In genomic region chr7:65840446-65840845, GRCh38 we compare ENCODE assay signal across 13 cellular contexts. TPM values are rescaled to one million over a fixed set of nuclear protein-coding genes. Genes with fewer than 3 reads are reported as not detected.
DNase-seq lines count a peak whose midpoint lies in the region; FAIRE-seq and TF ChIP-seq lines count a peak whose summit lies in the region.
"Had no signal": no experiment of that assay in that cellular context is flagged by ENCODE, and none has a peak within 500 bp of the region (broad histone marks: within the 10 kb centered on the region; RNA-seq: fewer than 3 reads in every experiment).

No MANE protein-coding gene starts in this region.

- no peaks in the 10 kb centered on the region for H3K27me3 Mint-ChIP-seq in Calu3 (ENCODE audit: unreplicated experiment)

- POLR2A ChIA-PET in H1 (lab: Charles Lee; ENCODE audit: partially characterized antibody), result interaction anchor here (1.3 kb wide), 1 partner anchor 8 kb away, joined by 3 read pairs; no protein-coding TSS in a partner anchor

- H3K9me2 ChIP-seq in Loucy (replicated peaks; ENCODE audit: low read depth, low read length), result no peaks in the 10 kb centered on the region

- intact Hi-C loops in Calu3 (cut with micrococcal nuclease; ENCODE audit: unreplicated experiment), result no loop called here

- no peak overlapping the region; the same call in 1 of the 2 replicates for H3K27ac ChIP-seq in H1 (ENCODE audit: low read depth, low read length)
- H3K27ac ChIP-seq: Peyer's patch, thoracic aorta had no signal

- H3K4ac ChIP-seq in H1 (replicated peaks; ENCODE audit: insufficient read length, low read depth, low read length), result no peak overlapping the region

- peaks cover 2% of the 10 kb centered on the region for H3K9me3 Mint-ChIP-seq in Calu3 (ENCODE audit: low read depth, unreplicated experiment)

- H2AFZ ChIP-seq in Loucy (ENCODE audit: low read length), result no peak overlapping the region
- no peak overlapping the region for H2AFZ ChIP-seq in H1 (ENCODE audit: low read length)

- no peaks in the 10 kb centered on the region for H3K79me1 ChIP-seq in H1 (ENCODE audit: low read depth, low read length)

- no peak overlapping the region for H2BK12ac ChIP-seq in H1 (ENCODE audit: low read depth, low read length)

- H3K4me1 Mint-ChIP-seq in Calu3 (ENCODE audit: low read depth, unreplicated experiment), result no peaks in the 10 kb centered on the region

- BruUV-seq in Calu3 (replicated peaks; lab: Mats Ljungman, UMichigan), result no TSS peak

- H3K36me3 ChIP-seq in Loucy (ENCODE audit: insufficient read depth, low read length) (no peaks in the 10 kb centered on the region), H1 (ENCODE audit: control insufficient read depth in 2 of 4, insufficient read depth in 4 of 4, low read length in 3 of 4) (no peaks in the 10 kb centered on the region; a peak in 1 of 8 replicates)
- H3K36me3 ChIP-seq: Peyer's patch, thoracic aorta had no signal

- peak; percentile 22 for DNase-seq in NCI-H1436 (lab: John Stamatoyannopoulos, UW)
- no peak for DNase-seq in NCI-H1436 treated with DMSO at 0.1 percent for 48 hours (lab: John Stamatoyannopoulos, UW)
- no peak for DNase-seq in H1 (ENCODE audit: low read depth in 1 of 2, low spot score in 2 of 2)
- DNase-seq in renal cortical epithelial cell (ENCODE audit: low read depth), result peak; percentile 36
- no peak for DNase-seq in Calu3
- DNase-seq in activated T-cell treated with anti-CD3 and anti-CD28 coated beads, Interleukin-2, amount 50 U/mL, for 1 hour, result no peak
- no peak for DNase-seq in activated T-cell treated with anti-CD3 and anti-CD28 coated beads, Interleukin-2, amount 50 U/mL, for 48 hours
- DNase-seq: activated CD4-positive, CD25-positive, alpha-beta regulatory T cell treated with anti-CD3 and anti-CD28 coated beads, Interleukin-2, amount 50 U/mL, for 72 hours; Peyer's patch; stimulated activated CD4-positive, alpha-beta T cell treated with anti-CD3 and anti-CD28 coated beads, Interleukin-15, amount 100 ng/mL, for 24 hours had no signal

- no peak overlapping the region; the same call in 1 of the 2 replicates for H2BK5ac ChIP-seq in H1 (ENCODE audit: low read depth, low read length)

- 82% methylated on average over 4 of the region's 4 CpGs; no CpG with 5 or more reads in 1 of the 2 experiments for WGBS in H1 (ENCODE audit: extremely low coverage in 1 of 2, insufficient coverage in 1 of 2, insufficient read length in 1 of 2, insufficient replicate concordance in 2 of 2, low coverage in 1 of 2, low lambda C conversion rate in 2 of 2, missing lambda C conversion rate in 1 of 2), 2 experiments

- no peaks in the 10 kb centered on the region for H3K36me3 Mint-ChIP-seq in Calu3 (ENCODE audit: insufficient read depth, unreplicated experiment)

- no peak overlapping the region for H3K23ac ChIP-seq in H1 (ENCODE audit: insufficient read length)

- H3K9ac ChIP-seq in Loucy (ENCODE audit: low read depth, low read length, poor library complexity, severe bottlenecking) (no peak overlapping the region), H1 (replicated peaks in 1 of 4; ENCODE audit: extremely low read depth in 1 of 4, low read depth in 3 of 4, low read length in 3 of 4) (no peak overlapping the region)

- H3K4me3 ChIP-seq in Loucy (ENCODE audit: low read length, poor library complexity, severe bottlenecking) (no peak overlapping the region), H1 (ENCODE audit: extremely low read depth in 1 of 4, insufficient read depth in 2 of 4, low read depth in 3 of 4, low read length in 4 of 4) (no peak overlapping the region)
- H3K4me3 ChIP-seq: Peyer's patch, thoracic aorta had no signal

- H3K4me1 ChIP-seq in Loucy (ENCODE audit: insufficient read depth, low read length, poor library complexity, severe bottlenecking) (no peaks in the 10 kb centered on the region), H1 (replicated peaks in 1 of 4; ENCODE audit: control insufficient read depth in 3 of 4, insufficient read depth in 4 of 4, low read length in 3 of 4) (no peaks in the 10 kb centered on the region)
- H3K4me1 ChIP-seq: Peyer's patch had no signal

- H3K14ac ChIP-seq in H1 (ENCODE audit: insufficient read length), result no peak overlapping the region

- H3K18ac ChIP-seq in H1 (ENCODE audit: extremely low read depth, low read length), result no peak overlapping the region

- H2AK5ac ChIP-seq in H1 (ENCODE audit: low read depth, low read length), result no peak overlapping the region

- FAIRE-seq in H1 (lab: Jason Lieb, UNC), result no peak
- FAIRE-seq: A204.1 had no signal

- H2BK15ac ChIP-seq in H1 (ENCODE audit: low read length), result no peak overlapping the region

- H2BK20ac ChIP-seq in H1 (ENCODE audit: low read length), result no peak overlapping the region

- H3K56ac ChIP-seq in H1 (replicated peaks; ENCODE audit: insufficient read length, low read depth, low read length), result no peak overlapping the region

- no peak overlapping the region for H4K91ac ChIP-seq in H1 (replicated peaks; ENCODE audit: insufficient read length, low read length)

- no peak overlapping the region for H3K27ac Mint-ChIP-seq in Calu3 (ENCODE audit: unreplicated experiment)

- no peak for TF ChIP-seq POLR2A in H1 (IDR thresholded peaks at IDR 0.05; ENCODE audit: control extremely low read depth in 1 of 2, low read depth in 2 of 2, low read length in 2 of 2)

- no peak overlapping the region for H2BK120ac ChIP-seq in H1 (replicated peaks; ENCODE audit: low read depth, low read length)

- TF ChIP-seq CTCF in Loucy (conservative IDR thresholded peaks at IDR 0.05; ENCODE audit: low read length) (peak; percentile 63), H1 (IDR thresholded peaks at IDR 0.05; ENCODE audit: control extremely low read depth in 1 of 3, insufficient read depth in 1 of 3, low read depth in 1 of 3, low read length in 3 of 3) (no peak), Calu3 (IDR thresholded peaks at IDR 0.05; ENCODE audit: unreplicated experiment) (no peak)

- 0 out of 4 replicates have a peak, but pooled peaks have one; percentile 4 to 21 for TF ChIP-seq RAD21 in H1 (IDR thresholded peaks at IDR 0.05 in 1 of 2, conservative IDR thresholded peaks at IDR 0.05 in 1 of 2; ENCODE audit: low read depth in 2 of 2, low read length in 2 of 2)

- H3K4me2 ChIP-seq in Loucy (ENCODE audit: low read depth, low read length, poor library complexity, severe bottlenecking), result no peak overlapping the region
- no peak overlapping the region for H3K4me2 ChIP-seq in H1 (ENCODE audit: insufficient read depth in 1 of 2, low read depth in 2 of 2, low read length in 2 of 2)

- no peaks in the 10 kb centered on the region for H3F3A ChIP-seq in Loucy (ENCODE audit: low read depth)

- CTCF ChIA-PET in H1 (lab: Charles Lee; ENCODE audit: partially characterized antibody) (interaction anchor here (1.0 to 3.1 kb wide), 3 partner anchors 11 to 89 kb away, joined by 3 to 11 read pairs (median 4); no protein-coding TSS in a partner anchor), Calu3 (lab: Charles Lee) (interaction anchor here (0.6 kb wide), 1 partner anchor 95 kb away, joined by 3 read pairs; no protein-coding TSS in a partner anchor)

- H3K9me3 ChIP-seq in Loucy (ENCODE audit: insufficient read depth, low read depth, low read length) (no peaks in the 10 kb centered on the region), H1 (ENCODE audit: insufficient read depth in 2 of 2, low read depth in 1 of 2, low read length in 1 of 2) (no peaks in the 10 kb centered on the region)
- H3K9me3 ChIP-seq: Peyer's patch, thoracic aorta had no signal

- no peak overlapping the region for H3K4me3 Mint-ChIP-seq in Calu3 (ENCODE audit: low read depth, unreplicated experiment)

- H4K20me1 ChIP-seq in Loucy (ENCODE audit: insufficient read depth, low read length, poor library complexity, severe bottlenecking) (no peaks in the 10 kb centered on the region), H1 (replicated peaks in 1 of 2; ENCODE audit: control insufficient read depth in 1 of 2, insufficient read depth in 2 of 2, low read length in 2 of 2) (no peaks in the 10 kb centered on the region)

- H3K79me2 ChIP-seq in Loucy (ENCODE audit: insufficient read depth, low read length) (no peaks in the 10 kb centered on the region), H1 (ENCODE audit: control insufficient read depth in 1 of 2, insufficient read depth in 2 of 2, low read length in 2 of 2) (no peaks in the 10 kb centered on the region)

- H4K5ac ChIP-seq in H1 (ENCODE audit: insufficient read length, low read depth, low read length), result no peak overlapping the region

- H3K27me3 ChIP-seq in Loucy (ENCODE audit: insufficient read depth, low read length, poor library complexity, severe bottlenecking) (no peaks in the 10 kb centered on the region), H1 (replicated peaks in 1 of 4; ENCODE audit: control insufficient read depth in 3 of 4, extremely low read depth in 1 of 4, insufficient read depth in 3 of 4, low read length in 3 of 4) (no peaks in the 10 kb centered on the region)
- H3K27me3 ChIP-seq: Peyer's patch had no signal

- no peaks in the 10 kb centered on the region for H3K23me2 ChIP-seq in H1 (ENCODE audit: low read depth, low read length)

- no peak overlapping the region for H4K8ac ChIP-seq in H1 (ENCODE audit: extremely low read depth, insufficient read depth, low read length)

- TF ChIP-seq EP300 in H1 (IDR thresholded peaks at IDR 0.05; ENCODE audit: borderline replicate concordance in 1 of 2, low read depth in 2 of 2, low read length in 2 of 2), result no peak

TF ChIP-seq in H1, 55 proteins besides CTCF, POLR2A, EP300 and RAD21:
- TF ChIP-seq TAF1 (IDR thresholded peaks at IDR 0.05; ENCODE audit: low read depth, low read length), result no peak
- no peak for TF ChIP-seq TAF7 (optimal IDR thresholded peaks at IDR 0.05; ENCODE audit: borderline replicate concordance, low read depth, low read length)
- no peak for TF ChIP-seq CBX5 (IDR thresholded peaks at IDR 0.05; ENCODE audit: low read depth, low read length)
- TF ChIP-seq ZNF274 (IDR thresholded peaks at IDR 0.05; ENCODE audit: borderline replicate concordance, extremely low read depth, low read length), result no peak

RNA-seq across cellular contexts. Expression of gene VKORC1L1, which starts 32.4 kb away (rescaled TPM):
- total RNA-seq in H1 (2021; fragmentation: NEBNext Ultra II Directional; extraction: Animal tissue kit (Norgen Biotek cat#: 25700)), result 43.9 and 45.3 TPM in 2 replicates
- polyA plus RNA-seq in H1 (2011; rRNA removed), result 10.6 and 12.7 TPM in 2 replicates
- polyA plus RNA-seq in H1 (2011; cell fraction: cytosol; rRNA removed), result 11.8 TPM
- 14.3 TPM for polyA plus RNA-seq in H1 (2011; cell fraction: nucleus; rRNA removed)
- 12.7 to 21.4 TPM (median 16.2 TPM) in 4 replicates for polyA plus RNA-seq in H1 (2012, experiment 1 of 2)
- polyA plus RNA-seq in H1 (2012, experiment 2 of 2), result 8.2 TPM
- polyA plus RNA-seq in H1 (2013, experiment 1 of 2), result 49.2 TPM
- 60.2 TPM for polyA plus RNA-seq in H1 (2013, experiment 2 of 2)
- 29.2 and 30.6 TPM in 2 replicates for polyA minus RNA-seq in H1 (2011; rRNA and poly(A)+ RNA removed)
- polyA minus RNA-seq in H1 (2011; cell fraction: cytosol; rRNA and poly(A)+ RNA removed), result 14.4 TPM
- polyA minus RNA-seq in H1 (2011; cell fraction: nucleus; rRNA and poly(A)+ RNA removed), result 18.9 TPM
- 22.7 and 30.7 TPM in 2 replicates for total RNA-seq in renal cortical epithelial cell
- 22.9 and 25.3 TPM in 2 replicates for total RNA-seq in Calu3 (2022)

Comparison
In these comparisons a context has a peak if more than half of its experiments do, and no peak if none do; other contexts are left out.
1. DNase-seq: peak in NCI-H1436 (single experiment) and renal cortical epithelial cell (single experiment); none in NCI-H1436 treated with DMSO at 0.1 percent for 48 hours (single experiment), H1 (0 of 2), Calu3 (single experiment), activated T-cell treated with anti-CD3 and anti-CD28 coated beads, Interleukin-2, amount 50 U/mL, for 1 hour (single experiment) and activated T-cell treated with anti-CD3 and anti-CD28 coated beads, Interleukin-2, amount 50 U/mL, for 48 hours (0 of 2).